In genomic region chr10:24360286-24361127, GRCh38 we compare ENCODE assay signal across 8 cellular contexts.
DNase-seq lines count a peak whose midpoint lies in the region; ATAC-seq, FAIRE-seq and TF ChIP-seq lines count a peak whose summit lies in the region.

No MANE protein-coding gene starts in this region.

- no peak overlapping the region for H3K27ac Mint-ChIP-seq in MCF 10A (ENCODE audit: low read depth, unreplicated experiment)
- H3K27ac Mint-ChIP-seq in T-helper 17 cell = no peak overlapping the region

- H3K36me3 Mint-ChIP-seq in MCF 10A (ENCODE audit: insufficient read depth, unreplicated experiment) (peaks cover 4% of the 10 kb centered on the region), T-helper 17 cell (ENCODE audit: low read depth) (no peaks in the 10 kb centered on the region)

- H3K4me3 ChIP-seq in BE2C (ENCODE audit: low read depth, low read length) = no peak overlapping the region

- H3K4me1 Mint-ChIP-seq in MCF 10A (ENCODE audit: insufficient read depth, unreplicated experiment) = peaks cover 6% of the 10 kb centered on the region
- H3K4me1 Mint-ChIP-seq in T-helper 17 cell = no peaks in the 10 kb centered on the region

- intact Hi-C loops in MCF 10A (cut with micrococcal nuclease) = loop anchor here (1.0 to 5.0 kb wide), 8 partner anchors 104 to 1203 kb away; no protein-coding TSS in a partner anchor

- CTCF ChIA-PET in MCF 10A (lab: Yijun Ruan, JAX) = interaction anchor here (0.5 to 9.3 kb wide), 19 partner anchors 9 to 368 kb away, joined by 3 to 108 read pairs (median 5); partner anchors contain the start of gene KIAA1217

- H3K4me3 Mint-ChIP-seq in MCF 10A (ENCODE audit: unreplicated experiment) (no peak overlapping the region), T-helper 17 cell (no peak overlapping the region)

- no peaks in the 10 kb centered on the region for H3K36me3 ChIP-seq in BE2C

- BruUV-seq in MCF 10A (replicated peaks; lab: Mats Ljungman, UMichigan) = no TSS peak

- FAIRE-seq in GM18507 (lab: Jason Lieb, UNC) (peak; percentile 69), islet of Langerhans (lab: Jason Lieb, UNC) (peak; percentile 69)

- POLR2A ChIA-PET in MCF 10A (lab: Yijun Ruan, JAX) = interaction anchor here (1.0 to 2.2 kb wide), 4 partner anchors 23 to 366 kb away, joined by 3 to 7 read pairs (median 4); no protein-coding TSS in a partner anchor

- TF ChIP-seq CTCF in BE2C (IDR thresholded peaks at IDR 0.05; ENCODE audit: low read depth, low read length) = peak; percentile 57
- TF ChIP-seq CTCF in MCF 10A (IDR thresholded peaks at IDR 0.05; ENCODE audit: unreplicated experiment) = peak; percentile 71

- H3K4me1 ChIP-seq in BE2C = no peaks in the 10 kb centered on the region

- no peaks in the 10 kb centered on the region for H3K27me3 Mint-ChIP-seq in MCF 10A (ENCODE audit: insufficient read depth, unreplicated experiment)
- H3K27me3 Mint-ChIP-seq in T-helper 17 cell = no peaks in the 10 kb centered on the region

- ATAC-seq in HG03139 (IDR thresholded peaks at IDR 0.05; ENCODE audit: unreplicated experiment) (peak; percentile 80), T-helper 17 cell (no peak)

- no peaks in the 10 kb centered on the region for H3K9me3 Mint-ChIP-seq in MCF 10A (ENCODE audit: unreplicated experiment)

- H3K9me3 ChIP-seq in BE2C (no peaks in the 10 kb centered on the region), T-helper 17 cell (ENCODE audit: control insufficient read depth, low read length, poor library complexity, severe bottlenecking) (no peaks in the 10 kb centered on the region)

- DNase-seq in BE2C = peak; percentile 36
- DNase-seq in GM18507 (ENCODE audit: extremely low spot score, insufficient read length, low read depth) = no peak
- peak; percentile 1 to 46 for DNase-seq in NOMO-1 (lab: John Stamatoyannopoulos, UW; ENCODE audit: unreplicated experiment in 2 of 2)
- peak; percentile 87 for DNase-seq in MCF 10A (ENCODE audit: unreplicated experiment)
- peak; percentile 13 to 26 for DNase-seq in stimulated activated CD4-positive, alpha-beta T cell treated with anti-CD3 and anti-CD28 coated beads, Interleukin-4, amount 100 ng/mL, for 48 hours (ENCODE audit: low read depth in 2 of 2)
- DNase-seq in T-helper 17 cell = no peak

- no peaks in the 10 kb centered on the region for H3K27me3 ChIP-seq in BE2C

Comparison
In these comparisons a context has a peak if more than half of its experiments do, and no peak if none do; other contexts are left out.
1. DNase-seq: peak in BE2C (single experiment), NOMO-1 (2 of 2), MCF 10A (single experiment) and stimulated activated CD4-positive, alpha-beta T cell treated with anti-CD3 and anti-CD28 coated beads, Interleukin-4, amount 100 ng/mL, for 48 hours (2 of 2); none in GM18507 (single experiment) and T-helper 17 cell (0 of 3).